In genomic region chr9:94108584-94108983, GRCh38 we compare ENCODE assay signal across 12 cellular contexts. TPM values are rescaled to one million over a fixed set of nuclear protein-coding genes. Genes with fewer than 3 reads are reported as not detected.
DNase-seq lines count a peak whose midpoint lies in the region; ATAC-seq and TF ChIP-seq lines count a peak whose summit lies in the region.
"Had no signal": no experiment of that assay in that cellular context is flagged by ENCODE, and none has a peak within 500 bp of the region (broad histone marks: within the 10 kb centered on the region; RNA-seq: fewer than 3 reads in every experiment).

No MANE protein-coding gene starts in this region.

- H3F3A ChIP-seq in GM23248 (ENCODE audit: insufficient read depth) = 0 out of 2 replicates have a peak, but pooled peaks cover 13% of the 10 kb centered on the region

- WGBS in GM23248 (ENCODE audit: low coverage in 1 of 2, low lambda C conversion rate in 2 of 2, missing lambda C conversion rate in 2 of 2), 2 experiments = 33 to 36% methylated on average over 3 of the region's 3 CpGs
- WGBS in sigmoid colon, 2 donors = 66 to 77% methylated on average over 3 of the region's 3 CpGs

- H3K9me2 ChIP-seq in GM23248 (ENCODE audit: insufficient read depth) = no peaks in the 10 kb centered on the region

- in situ Hi-C loops in GM23248 (cut with MboI) = no loop called here

- no peaks in the 10 kb centered on the region for H3K27me3 ChIP-seq in GM23248 (replicated peaks; ENCODE audit: insufficient read depth)
- no peaks in the 10 kb centered on the region for H3K27me3 ChIP-seq in ascending aorta
- H3K27me3 ChIP-seq in sigmoid colon = no peaks in the 10 kb centered on the region
- no peaks in the 10 kb centered on the region for H3K27me3 ChIP-seq in H7 (ENCODE audit: control insufficient read depth, insufficient read depth, low read length)
- H3K27me3 ChIP-seq: uterus had no signal

- peak; percentile 1 for DNase-seq in GM23248
- peak in 1 of 2 donors; percentile 77 for DNase-seq in ascending aorta (ENCODE audit: low spot score in 2 of 2)
- peak; percentile 49 for DNase-seq in globus pallidus (ENCODE audit: low spot score)
- no peak for DNase-seq in sigmoid colon
- DNase-seq in H7 = no peak
- DNase-seq in SHP77 treated with DMSO at 0.1 percent for 48 hours (lab: John Stamatoyannopoulos, UW) = no peak
- DNase-seq: activated B cell treated with CpG ODN at 0.5 μM for 24 hours; activated CD8-positive, alpha-beta memory T cell treated with anti-CD3 and anti-CD28 coated beads, Interleukin-2, amount 50 U/mL, for 48 hours; activated naive CD8-positive, alpha-beta T cell treated with anti-CD3 and anti-CD28 coated beads for 36 hours; uterus had no signal

- intact Hi-C loops in ascending aorta (cut with DNase I) = loop anchor here (2.0 kb wide), 2 partner anchors 26 to 58 kb away; no protein-coding TSS in a partner anchor
- intact Hi-C loops in sigmoid colon (cut with DNase I) = no loop called here

- no peak for TF ChIP-seq EP300 in sigmoid colon (IDR thresholded peaks at IDR 0.05)

- H3K9me3 ChIP-seq in GM23248 (ENCODE audit: low read depth) (no peaks in the 10 kb centered on the region), ascending aorta (no peaks in the 10 kb centered on the region), sigmoid colon (no peaks in the 10 kb centered on the region)
- H3K9me3 ChIP-seq: uterus had no signal

- H3K27ac ChIP-seq in GM23248 (no peak overlapping the region), ascending aorta (peak overlapping the region; percentile 51 to 68), sigmoid colon (peak overlapping the region in 3 of 4 donors; percentile 30 to 52 (median 49))

- no peak for TF ChIP-seq POLR2A in sigmoid colon (IDR thresholded peaks at IDR 0.05)

- H4K20me1 ChIP-seq in GM23248 (ENCODE audit: insufficient read depth) = no peaks in the 10 kb centered on the region

- no peak for ATAC-seq in GM19395 (IDR thresholded peaks at IDR 0.05; ENCODE audit: unreplicated experiment)
- no peak for ATAC-seq in HG03139 (IDR thresholded peaks at IDR 0.05; ENCODE audit: unreplicated experiment)

- H3K9ac ChIP-seq in GM23248 = no peak overlapping the region

- H3K4me3 ChIP-seq in GM23248 (no peak overlapping the region), ascending aorta (no peak overlapping the region), sigmoid colon (no peak overlapping the region), H7 (ENCODE audit: insufficient read depth, low read depth, low read length) (no peak overlapping the region)
- H3K4me3 ChIP-seq: uterus had no signal

- no peaks in the 10 kb centered on the region for H3K79me2 ChIP-seq in GM23248 (ENCODE audit: insufficient read depth)

- no peak overlapping the region for H3K4me2 ChIP-seq in GM23248 (ENCODE audit: unreplicated experiment)

- no peak for TF ChIP-seq CTCF in ascending aorta (IDR thresholded peaks at IDR 0.05)
- no peak for TF ChIP-seq CTCF in sigmoid colon (IDR thresholded peaks at IDR 0.05)

- H3K4me1 ChIP-seq in GM23248 (ENCODE audit: insufficient read depth) = peaks cover 2% of the 10 kb centered on the region
- H3K4me1 ChIP-seq in ascending aorta = peaks cover 0 to 18% of the 10 kb centered on the region in 2 donors
- H3K4me1 ChIP-seq in sigmoid colon = peaks cover 0 to 18% (median 18%) of the 10 kb centered on the region in 4 donors

- H2AFZ ChIP-seq in GM23248 = no peak overlapping the region

- no peaks in the 10 kb centered on the region for H3K36me3 ChIP-seq in GM23248 (ENCODE audit: low read depth)
- H3K36me3 ChIP-seq in ascending aorta = no peaks in the 10 kb centered on the region
- H3K36me3 ChIP-seq in sigmoid colon = no peaks in the 10 kb centered on the region
- no peaks in the 10 kb centered on the region for H3K36me3 ChIP-seq in H7 (replicated peaks; ENCODE audit: control insufficient read depth, insufficient read depth, low read length)
- H3K36me3 ChIP-seq: uterus had no signal

RNA-seq across cellular contexts. Expression of gene PTPDC1, which starts 24.3 kb away (rescaled TPM):
- total RNA-seq in GM23248 (2014; rRNA removed; shearing (Covaris generic)) = 6.1 and 11.4 TPM in 2 replicates
- polyA plus RNA-seq in GM23248 (2016; fragmentation: Nextera tagmentation; extraction: Ambion mirVana) (4.4 and 4.5 TPM in 2 replicates), sigmoid colon (1 to 10 TPM; 2.1 to 2.5 (median 2.4) TPM)
- total RNA-seq in ascending aorta (5.9 TPM), sigmoid colon (10 to 100 TPM; 12.0 to 16.3 (median 13.8) TPM)
- 8.5 and 15.4 TPM in 2 replicates for total RNA-seq in H7 (2014; rRNA removed; shearing (Covaris generic))

Comparison
In these comparisons a context has a peak if more than half of its experiments do, and no peak if none do; other contexts are left out.
1. DNase-seq: peak in GM23248 (single experiment) and globus pallidus (single experiment); none in sigmoid colon (single experiment), H7 (single experiment) and SHP77 treated with DMSO at 0.1 percent for 48 hours (single experiment).